ENCODE assay signal across 19 cellular contexts in genomic region chr21:41966341-41966833, GRCh38. TPM values are rescaled to one million over a fixed set of nuclear protein-coding genes. Genes with fewer than 3 reads are reported as not detected.
DNase-seq lines count a peak whose midpoint lies in the region; ATAC-seq, FAIRE-seq and TF ChIP-seq lines count a peak whose summit lies in the region.
"Had no signal": no experiment of that assay in that cellular context is flagged by ENCODE, and none has a peak within 500 bp of the region (broad histone marks: within the 10 kb centered on the region; RNA-seq: fewer than 3 reads in every experiment).

No MANE protein-coding gene starts in this region.

- H3K27ac ChIP-seq in neural progenitor cell: no peak overlapping the region
- H3K27ac ChIP-seq: gastrocnemius medialis, tibial nerve had no signal

- ATAC-seq in GM21390 (IDR thresholded peaks at IDR 0.05; ENCODE audit: unreplicated experiment): no peak
- ATAC-seq: gastrocnemius medialis, T-cell had no signal

- FAIRE-seq in bronchial epithelial cell (lab: Jason Lieb, UNC): peak; percentile 70

- no peaks in the 10 kb centered on the region for H3K36me3 Mint-ChIP-seq in neural progenitor cell
- H3K36me3 Mint-ChIP-seq in activated naive CD8-positive, alpha-beta T cell treated with anti-CD3 and anti-CD28 coated beads for 36 hours: no peaks in the 10 kb centered on the region
- H3K36me3 Mint-ChIP-seq: CD4-positive, alpha-beta memory T cell; T-cell had no signal

- TF ChIP-seq CTCF in bronchial epithelial cell (IDR thresholded peaks at IDR 0.05; ENCODE audit: insufficient read depth, low read length, severe bottlenecking) (no peak), neural progenitor cell (IDR thresholded peaks at IDR 0.05) (no peak)

- DNase-seq in EL: peak; percentile 67
- peak; percentile 90 for DNase-seq in M059J (ENCODE audit: low read depth)
- peak; percentile 38 for DNase-seq in bronchial epithelial cell (ENCODE audit: low read depth)
- DNase-seq in neural progenitor cell (ENCODE audit: low spot score): no peak
- DNase-seq in activated naive CD8-positive, alpha-beta T cell treated with anti-CD3 and anti-CD28 coated beads for 36 hours: no peak
- DNase-seq in HK-2 (ENCODE audit: unreplicated experiment): no peak
- DNase-seq: activated CD4-positive, alpha-beta T cell treated with anti-CD3 and anti-CD28 coated beads for 48 hours; activated CD8-positive, alpha-beta memory T cell treated with anti-CD3 and anti-CD28 coated beads, Interleukin-2, amount 50 U/mL, for 4 hours; CD4-positive, alpha-beta memory T cell; kidney glomerular epithelial cell; mammary epithelial cell; NCI-H1417 treated with DMSO at 0.1 percent for 48 hours; NCI-H524 treated with DMSO at 0.1 percent for 48 hours; stimulated activated CD4-positive, alpha-beta T cell treated with anti-CD3 and anti-CD28 coated beads, Interleukin-1b, Interleukin-23, amount 100 ng/mL, for 48 hours; stimulated activated naive CD4-positive, alpha-beta T cell had no signal

- peaks cover 73% of the 10 kb centered on the region for H3K4me1 Mint-ChIP-seq in neural progenitor cell
- H3K4me1 Mint-ChIP-seq in activated naive CD8-positive, alpha-beta T cell treated with anti-CD3 and anti-CD28 coated beads for 36 hours: peaks cover 3% of the 10 kb centered on the region

- H3K4me3 ChIP-seq in bronchial epithelial cell (ENCODE audit: low read depth, low read length) (no peak overlapping the region), neural progenitor cell (no peak overlapping the region)
- H3K4me3 ChIP-seq: gastrocnemius medialis, tibial nerve had no signal

- H3K4me1 ChIP-seq in neural progenitor cell: peaks cover 21% of the 10 kb centered on the region
- H3K4me1 ChIP-seq: gastrocnemius medialis had no signal

- H3K79me2 ChIP-seq in neural progenitor cell (ENCODE audit: low read depth): no peaks in the 10 kb centered on the region

- no peak overlapping the region for H2AFZ ChIP-seq in neural progenitor cell (replicated peaks)

- H3K9me3 ChIP-seq in neural progenitor cell (ENCODE audit: low read depth): no peaks in the 10 kb centered on the region
- H3K9me3 ChIP-seq: gastrocnemius medialis, tibial nerve had no signal

- peaks cover 25% of the 10 kb centered on the region for H3K27me3 Mint-ChIP-seq in neural progenitor cell (ENCODE audit: insufficient read depth, low read depth)
- peaks cover 17% of the 10 kb centered on the region for H3K27me3 Mint-ChIP-seq in activated naive CD8-positive, alpha-beta T cell treated with anti-CD3 and anti-CD28 coated beads for 36 hours

- H3F3A ChIP-seq in neural progenitor cell (ENCODE audit: low read depth): peaks cover 18% of the 10 kb centered on the region

- no peak overlapping the region for H3K9ac ChIP-seq in neural progenitor cell

- H3K36me3 ChIP-seq in bronchial epithelial cell (ENCODE audit: control insufficient read depth, insufficient read depth, low read length): no peaks in the 10 kb centered on the region
- H3K36me3 ChIP-seq in neural progenitor cell: no peaks in the 10 kb centered on the region
- H3K36me3 ChIP-seq: gastrocnemius medialis, tibial nerve had no signal

- peaks cover 2% of the 10 kb centered on the region for H3K9me3 Mint-ChIP-seq in neural progenitor cell
- H3K9me3 Mint-ChIP-seq in activated naive CD8-positive, alpha-beta T cell treated with anti-CD3 and anti-CD28 coated beads for 36 hours: no peaks in the 10 kb centered on the region
- H3K9me3 Mint-ChIP-seq: CD4-positive, alpha-beta memory T cell; T-cell had no signal

- peak overlapping the region; percentile 23 for H3K4me3 Mint-ChIP-seq in neural progenitor cell
- no peak overlapping the region for H3K4me3 Mint-ChIP-seq in activated naive CD8-positive, alpha-beta T cell treated with anti-CD3 and anti-CD28 coated beads for 36 hours
- H3K4me3 Mint-ChIP-seq: CD4-positive, alpha-beta memory T cell; T-cell had no signal

- no peak overlapping the region for H3K4me2 ChIP-seq in neural progenitor cell

- peak overlapping the region; percentile 43 for H3K27ac Mint-ChIP-seq in neural progenitor cell
- H3K27ac Mint-ChIP-seq in activated naive CD8-positive, alpha-beta T cell treated with anti-CD3 and anti-CD28 coated beads for 36 hours: no peak overlapping the region
- H3K27ac Mint-ChIP-seq: CD4-positive, alpha-beta memory T cell; T-cell had no signal

- H4K20me1 ChIP-seq in neural progenitor cell (ENCODE audit: low read depth): no peaks in the 10 kb centered on the region

- H3K27me3 ChIP-seq in bronchial epithelial cell (ENCODE audit: control insufficient read depth, insufficient read depth, low read length) (peaks cover 5% of the 10 kb centered on the region), neural progenitor cell (no peaks in the 10 kb centered on the region)
- H3K27me3 ChIP-seq: gastrocnemius medialis, tibial nerve had no signal

RNA-seq across cellular contexts. Expression of gene C2CD2, which starts 12.6 kb away (rescaled TPM):
- total RNA-seq in M059J (2014; rRNA removed; shearing (Covaris generic)): 13.2 and 32.1 TPM in 2 replicates
- total RNA-seq in bronchial epithelial cell: 6.6 and 16.6 TPM in 2 replicates
- total RNA-seq in neural progenitor cell (ENCODE audit: low replicate concordance): 15.3 and 19.6 TPM in 2 replicates
- total RNA-seq in activated naive CD8-positive, alpha-beta T cell treated with anti-CD3 and anti-CD28 coated beads for 36 hours: 1 to 10 TPM; 6.3 to 7.6 TPM

RNA-seq across cellular contexts. Expression of gene ZBTB21, which starts 43.8 kb away (rescaled TPM):
- 12.0 and 18.4 TPM in 2 replicates for total RNA-seq in M059J (2014; rRNA removed; shearing (Covaris generic))
- total RNA-seq in bronchial epithelial cell: 6.6 and 12.5 TPM in 2 replicates
- total RNA-seq in neural progenitor cell (ENCODE audit: low replicate concordance): 24.2 and 25.3 TPM in 2 replicates
- total RNA-seq in activated naive CD8-positive, alpha-beta T cell treated with anti-CD3 and anti-CD28 coated beads for 36 hours: 10 to 100 TPM; 29.6 to 29.7 TPM

Comparison
In these comparisons a context has a peak if more than half of its experiments do, and no peak if none do; other contexts are left out.
1. DNase-seq: peak in EL (single experiment), M059J (single experiment) and bronchial epithelial cell (single experiment); none in neural progenitor cell (single experiment), activated naive CD8-positive, alpha-beta T cell treated with anti-CD3 and anti-CD28 coated beads for 36 hours (single experiment) and HK-2 (single experiment).